ENCODE assay signal across 23 cellular contexts in genomic region chr1:246294263-246294662, GRCh38.
DNase-seq lines count a peak whose midpoint lies in the region; ATAC-seq, FAIRE-seq and TF ChIP-seq lines count a peak whose summit lies in the region.
"Had no signal": no experiment of that assay in that cellular context is flagged by ENCODE, and none has a peak within 500 bp of the region (broad histone marks: within the 10 kb centered on the region; RNA-seq: fewer than 3 reads in every experiment).

No MANE protein-coding gene starts in this region.

- no peak for TF ChIP-seq RAD21 in H1 (IDR thresholded peaks at IDR 0.05 in 1 of 2, conservative IDR thresholded peaks at IDR 0.05 in 1 of 2; ENCODE audit: low read depth in 2 of 2, low read length in 2 of 2)

- no peak for TF ChIP-seq POLR2A in H1 (IDR thresholded peaks at IDR 0.05; ENCODE audit: control extremely low read depth in 1 of 2, low read depth in 2 of 2, low read length in 2 of 2)

- no peak overlapping the region for H3K18ac ChIP-seq in H1 (ENCODE audit: extremely low read depth, low read length)

- H3K4me2 ChIP-seq in GM23338 (no peak overlapping the region), astrocyte (ENCODE audit: low read length) (no peak overlapping the region), H1 (ENCODE audit: insufficient read depth in 1 of 2, low read depth in 2 of 2, low read length in 2 of 2) (no peak overlapping the region)
- H3K4me2 ChIP-seq: A549; BLaER1 treated with 17β-estradiol and CSF1 and Interleukin-3, amounts not matched to agents 10 nM and 100 nM had no signal

- H3K4ac ChIP-seq in H1 (replicated peaks; ENCODE audit: insufficient read length, low read depth, low read length): no peak overlapping the region

- H3K4me3 Mint-ChIP-seq in GM23338 (no peak overlapping the region), astrocyte (ENCODE audit: unreplicated experiment) (no peak overlapping the region)
- H3K4me3 Mint-ChIP-seq: B cell; CD4-positive, alpha-beta T cell; CD8-positive, alpha-beta T cell had no signal

- peaks cover 2% of the 10 kb centered on the region; the same call in 1 of the 2 replicates for H3K23me2 ChIP-seq in H1 (ENCODE audit: low read depth, low read length)

- 85% methylated on average over 2 of the region's 2 CpGs; no CpG with 5 or more reads in 1 of the 2 experiments for WGBS in H1 (ENCODE audit: extremely low coverage in 1 of 2, insufficient coverage in 1 of 2, insufficient read length in 1 of 2, insufficient replicate concordance in 2 of 2, low coverage in 1 of 2, low lambda C conversion rate in 2 of 2, missing lambda C conversion rate in 1 of 2), 2 experiments

- H3K27ac ChIP-seq in GM23338 (ENCODE audit: low read depth) (no peak overlapping the region), astrocyte (ENCODE audit: low read depth, low read length) (no peak overlapping the region), H1 (ENCODE audit: low read depth, low read length) (no peak overlapping the region), brain microvascular endothelial cell (no peak overlapping the region)
- H3K27ac ChIP-seq: 22Rv1; A549; BLaER1 treated with 17β-estradiol and CSF1 and Interleukin-3, amounts not matched to agents 10 nM and 100 nM; C4-2B had no signal

- no peaks in the 10 kb centered on the region for H3K79me2 ChIP-seq in GM23338 (replicated peaks; ENCODE audit: insufficient read depth)
- H3K79me2 ChIP-seq in astrocyte (ENCODE audit: insufficient read depth, low read length): no peaks in the 10 kb centered on the region
- H3K79me2 ChIP-seq in H1 (ENCODE audit: control insufficient read depth in 1 of 2, insufficient read depth in 2 of 2, low read length in 2 of 2): no peaks in the 10 kb centered on the region

- H4K8ac ChIP-seq in H1 (ENCODE audit: extremely low read depth, insufficient read depth, low read length): no peak overlapping the region

- H3K79me1 ChIP-seq in H1 (ENCODE audit: low read depth, low read length): no peaks in the 10 kb centered on the region

- H3K4me1 Mint-ChIP-seq in GM23338 (peaks cover 29% of the 10 kb centered on the region), astrocyte (ENCODE audit: low read depth, unreplicated experiment) (peaks cover 54% of the 10 kb centered on the region)

- in situ Hi-C loops in brain microvascular endothelial cell (cut with HindIII; ENCODE audit: low pct_ligation_motif_present, low sequenced_read_pairs): no loop called here

- H2BK20ac ChIP-seq in H1 (ENCODE audit: low read length): no peak overlapping the region

- H4K5ac ChIP-seq in H1 (ENCODE audit: insufficient read length, low read depth, low read length): no peak overlapping the region

- TF ChIP-seq CTCF in GM23338 (conservative IDR thresholded peaks at IDR 0.05; ENCODE audit: low read depth in 2 of 2) (no peak), astrocyte (IDR thresholded peaks at IDR 0.05; ENCODE audit: insufficient read depth, low read depth, low read length) (no peak), H1 (IDR thresholded peaks at IDR 0.05; ENCODE audit: control extremely low read depth in 1 of 3, insufficient read depth in 1 of 3, low read depth in 1 of 3, low read length in 3 of 3) (no peak), brain microvascular endothelial cell (IDR thresholded peaks at IDR 0.05; ENCODE audit: low read depth, low read length, missing control alignments) (no peak)

- CTCF ChIA-PET in H1 (lab: Charles Lee; ENCODE audit: partially characterized antibody): no interaction called here

- H3K56ac ChIP-seq in H1 (replicated peaks; ENCODE audit: insufficient read length, low read depth, low read length): no peak overlapping the region

- H4K91ac ChIP-seq in H1 (replicated peaks; ENCODE audit: insufficient read length, low read length): no peak overlapping the region

- H2BK120ac ChIP-seq in H1 (replicated peaks; ENCODE audit: low read depth, low read length): no peak overlapping the region

- H3K27me3 Mint-ChIP-seq in GM23338 (ENCODE audit: insufficient read depth, low read depth, poor library complexity) (no peaks in the 10 kb centered on the region), astrocyte (ENCODE audit: low read depth, unreplicated experiment) (no peaks in the 10 kb centered on the region)
- H3K27me3 Mint-ChIP-seq: B cell; CD4-positive, alpha-beta T cell had no signal

- H3K4me1 ChIP-seq in GM23338 (ENCODE audit: insufficient read depth) (0 out of 2 replicates have a peak, but pooled peaks cover 10% of the 10 kb centered on the region), astrocyte (ENCODE audit: insufficient read depth, low read length) (peaks cover 5% of the 10 kb centered on the region), H1 (replicated peaks in 1 of 4; ENCODE audit: control insufficient read depth in 3 of 4, insufficient read depth in 4 of 4, low read length in 3 of 4) (peaks cover 0 to 6% (median 2%) of the 10 kb centered on the region in 4 experiments; a peak in 2 of 7 replicates)
- H3K4me1 ChIP-seq: Caco-2 had no signal

- H4K20me1 ChIP-seq in GM23338 (replicated peaks; ENCODE audit: insufficient read depth) (no peaks in the 10 kb centered on the region), astrocyte (ENCODE audit: insufficient read depth, low read length) (no peaks in the 10 kb centered on the region), H1 (replicated peaks in 1 of 2; ENCODE audit: control insufficient read depth in 1 of 2, insufficient read depth in 2 of 2, low read length in 2 of 2) (no peaks in the 10 kb centered on the region)
- H4K20me1 ChIP-seq: BLaER1 treated with 17β-estradiol and CSF1 and Interleukin-3, amounts not matched to agents 10 nM and 100 nM had no signal

- no peak overlapping the region for H2AFZ ChIP-seq in GM23338
- H2AFZ ChIP-seq in astrocyte (ENCODE audit: low read depth, low read length): no peak overlapping the region
- no peak overlapping the region for H2AFZ ChIP-seq in H1 (ENCODE audit: low read length)

- H2BK5ac ChIP-seq in H1 (ENCODE audit: low read depth, low read length): no peak overlapping the region

- H3K9me2 ChIP-seq in GM23338 (ENCODE audit: insufficient read depth): no peaks in the 10 kb centered on the region

- no peak overlapping the region for H2AK5ac ChIP-seq in H1 (ENCODE audit: low read depth, low read length)

- H3F3A ChIP-seq in GM23338 (replicated peaks; ENCODE audit: low read depth): no peaks in the 10 kb centered on the region

- H3K36me3 Mint-ChIP-seq in GM23338 (ENCODE audit: low read depth) (no peaks in the 10 kb centered on the region), astrocyte (ENCODE audit: low read depth, unreplicated experiment) (peaks cover 5% of the 10 kb centered on the region)

- 0 out of 2 replicates have a peak overlapping the region, but pooled peaks have one; percentile 68 for H2BK15ac ChIP-seq in H1 (ENCODE audit: low read length)

- no peaks in the 10 kb centered on the region for H3K36me3 ChIP-seq in GM23338 (ENCODE audit: insufficient read depth)
- H3K36me3 ChIP-seq in astrocyte (ENCODE audit: insufficient read depth, low read length): no peaks in the 10 kb centered on the region
- H3K36me3 ChIP-seq in H1 (ENCODE audit: control insufficient read depth in 2 of 4, insufficient read depth in 4 of 4, low read length in 3 of 4): no peaks in the 10 kb centered on the region
- no peaks in the 10 kb centered on the region for H3K36me3 ChIP-seq in brain microvascular endothelial cell (replicated peaks)
- H3K36me3 ChIP-seq: BLaER1 treated with 17β-estradiol and CSF1 and Interleukin-3, amounts not matched to agents 10 nM and 100 nM had no signal

- H3K23ac ChIP-seq in H1 (ENCODE audit: insufficient read length): no peak overlapping the region

- no peak for TF ChIP-seq EP300 in H1 (IDR thresholded peaks at IDR 0.05; ENCODE audit: borderline replicate concordance in 1 of 2, low read depth in 2 of 2, low read length in 2 of 2)

- FAIRE-seq in astrocyte (lab: Jason Lieb, UNC) (no peak), H1 (lab: Jason Lieb, UNC) (no peak)
- FAIRE-seq: A549, D721Med, G401.6, GM12891, GM19239 had no signal

- ATAC-seq in GM23338: no peak
- ATAC-seq: A549; CD8-positive, alpha-beta T cell had no signal

- peak overlapping the region; percentile 25; the same call in 1 of the 2 replicates for H3K27ac Mint-ChIP-seq in GM23338
- H3K27ac Mint-ChIP-seq in astrocyte (ENCODE audit: unreplicated experiment): peak overlapping the region; percentile 64
- H3K27ac Mint-ChIP-seq: B cell; CD4-positive, alpha-beta T cell; CD8-positive, alpha-beta T cell had no signal

- POLR2A ChIA-PET in H1 (lab: Charles Lee; ENCODE audit: partially characterized antibody): no interaction called here

- no peak overlapping the region for H3K14ac ChIP-seq in H1 (ENCODE audit: insufficient read length)

- H3K9ac ChIP-seq in astrocyte (ENCODE audit: low read length) (no peak overlapping the region), H1 (replicated peaks in 1 of 4; ENCODE audit: extremely low read depth in 1 of 4, low read depth in 3 of 4, low read length in 3 of 4) (no peak overlapping the region)
- H3K9ac ChIP-seq: BLaER1 treated with 17β-estradiol and CSF1 and Interleukin-3, amounts not matched to agents 10 nM and 100 nM had no signal

- DNase-seq in NCI-H2227 treated with DMSO at 0.1 percent for 48 hours (lab: John Stamatoyannopoulos, UW): peak; percentile 71
- DNase-seq in NCI-H2227 (lab: John Stamatoyannopoulos, UW; ENCODE audit: unreplicated experiment): no peak
- DNase-seq in GM23338 (ENCODE audit: low spot score): no peak
- DNase-seq in astrocyte (ENCODE audit: low read depth): no peak
- no peak for DNase-seq in H1 (ENCODE audit: low read depth in 1 of 2, low spot score in 2 of 2)
- no peak for DNase-seq in medulla oblongata (ENCODE audit: extremely low spot score)
- no peak for DNase-seq in stimulated activated CD4-positive, alpha-beta T cell treated with anti-CD3 and anti-CD28 coated beads, Interleukin-15, amount 100 ng/mL, for 24 hours
- DNase-seq in brain microvascular endothelial cell: no peak
- DNase-seq: AML-193; Caco-2; Calu3; CD4-positive, alpha-beta T cell; CD8-positive, alpha-beta T cell; GF-D8 had no signal

- H3K27me3 ChIP-seq in GM23338 (ENCODE audit: insufficient read depth) (no peaks in the 10 kb centered on the region), astrocyte (ENCODE audit: insufficient read depth, low read length) (no peaks in the 10 kb centered on the region), H1 (replicated peaks in 1 of 4; ENCODE audit: control insufficient read depth in 3 of 4, extremely low read depth in 1 of 4, insufficient read depth in 3 of 4, low read length in 3 of 4) (no peaks in the 10 kb centered on the region), brain microvascular endothelial cell (replicated peaks) (no peaks in the 10 kb centered on the region)
- H3K27me3 ChIP-seq: BLaER1 treated with 17β-estradiol and CSF1 and Interleukin-3, amounts not matched to agents 10 nM and 100 nM had no signal

- H3K4me3 ChIP-seq in GM23338 (no peak overlapping the region), astrocyte (ENCODE audit: insufficient read depth, low read depth, low read length) (no peak overlapping the region), H1 (ENCODE audit: extremely low read depth in 1 of 4, insufficient read depth in 2 of 4, low read depth in 3 of 4, low read length in 4 of 4) (no peak overlapping the region), brain microvascular endothelial cell (ENCODE audit: low read depth, low read length) (no peak overlapping the region)
- H3K4me3 ChIP-seq: A549; BLaER1 treated with 17β-estradiol and CSF1 and Interleukin-3, amounts not matched to agents 10 nM and 100 nM had no signal

- no peaks in the 10 kb centered on the region for H3K9me3 ChIP-seq in astrocyte (ENCODE audit: insufficient read depth, low read depth, low read length)
- H3K9me3 ChIP-seq in H1 (ENCODE audit: insufficient read depth in 2 of 2, low read depth in 1 of 2, low read length in 1 of 2): no peaks in the 10 kb centered on the region
- H3K9me3 ChIP-seq: A549; BLaER1 treated with 17β-estradiol and CSF1 and Interleukin-3, amounts not matched to agents 10 nM and 100 nM; Caco-2 had no signal

- H3K9me3 Mint-ChIP-seq in GM23338 (no peaks in the 10 kb centered on the region), astrocyte (ENCODE audit: unreplicated experiment) (no peaks in the 10 kb centered on the region)
- H3K9me3 Mint-ChIP-seq: CD4-positive, alpha-beta T cell; CD8-positive, alpha-beta T cell had no signal

- no peak overlapping the region for H2BK12ac ChIP-seq in H1 (ENCODE audit: low read depth, low read length)
